ENCODE assay signal across 10 cellular contexts in the genomic region with DNA sequence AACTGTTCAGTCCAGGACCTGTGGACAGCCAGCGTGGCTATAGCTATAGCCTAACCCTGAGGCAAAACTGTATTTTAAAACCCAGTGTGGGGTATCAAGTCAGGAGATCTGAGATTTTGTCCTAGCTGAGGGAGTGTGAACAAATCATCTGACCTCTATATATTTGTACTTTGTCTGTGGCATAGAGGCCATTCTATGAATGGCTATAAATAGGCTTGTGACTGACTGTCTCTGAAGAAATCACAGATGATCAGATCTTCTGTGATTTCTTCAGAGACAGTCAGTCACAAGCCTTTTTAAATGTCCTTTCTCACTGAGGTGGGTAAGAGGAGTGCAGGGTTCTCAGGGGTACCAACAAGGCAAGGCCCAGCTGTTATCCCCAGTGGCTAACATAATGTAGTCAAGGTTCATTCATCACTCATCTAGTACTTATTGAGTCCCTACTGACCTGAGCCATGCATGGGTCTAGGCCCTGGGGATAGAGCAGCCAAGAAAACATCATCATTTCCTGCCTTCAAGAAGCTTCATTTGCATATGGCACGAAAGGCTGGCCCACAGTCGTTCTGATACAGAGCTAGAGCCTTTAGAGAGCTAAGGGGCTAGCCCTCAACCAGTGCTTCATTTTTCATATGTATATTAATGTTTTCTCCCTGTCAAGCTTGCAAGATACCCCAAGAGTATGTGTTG. TPM values are rescaled to one million over a fixed set of nuclear protein-coding genes. Genes with fewer than 3 reads are reported as not detected.
A peak's percentile ranks its signal among the peaks of the same experiment; 100 is the strongest.
DNase-seq lines count a peak whose midpoint lies in the region; ATAC-seq lines count a peak whose summit lies in the region.
"Had no signal": no experiment of that assay in that cellular context is flagged by ENCODE, and none has a peak within 500 bp of the region (broad histone marks: within the 10 kb centered on the region; RNA-seq: fewer than 3 reads in every experiment).

No MANE protein-coding gene starts in this region.

- H3K27ac ChIP-seq in epithelial cell of prostate = peak overlapping the region; percentile 87

- DNase-seq in epithelial cell of prostate (ENCODE audit: low read depth, low spot score) = no peak
- no peak for DNase-seq in epidermal melanocyte (ENCODE audit: insufficient read length, low spot score)
- DNase-seq in NCI-H2107 (lab: John Stamatoyannopoulos, UW) = no peak
- DNase-seq in dermis blood vessel endothelial cell = no peak
- DNase-seq: activated T-cell treated with anti-CD3 and anti-CD28 coated beads, Interleukin-2, amount 50 U/mL, for 4 hours; KG1 had no signal

- ATAC-seq in GM18867 (IDR thresholded peaks at IDR 0.05; ENCODE audit: unreplicated experiment) (peak; percentile 92), GM21526 (IDR thresholded peaks at IDR 0.05; ENCODE audit: low FRiP score, unreplicated experiment) (peak; percentile 78), HG03196 (IDR thresholded peaks at IDR 0.05; ENCODE audit: unreplicated experiment) (peak; percentile 75), HG02970 (IDR thresholded peaks at IDR 0.05; ENCODE audit: low FRiP score, unreplicated experiment) (no peak)
- ATAC-seq: activated T-cell treated with anti-CD3 and anti-CD28 coated beads, Interleukin-2, amount 50 U/mL, for 4 hours had no signal

RNA-seq across cellular contexts. Expression of a gene that starts 53.3 kb away (rescaled TPM):
- total RNA-seq in dermis blood vessel endothelial cell = 23.1 and 31.7 TPM in 2 replicates
